10 cellular contexts compared by ENCODE assay signal in the genomic region with DNA sequence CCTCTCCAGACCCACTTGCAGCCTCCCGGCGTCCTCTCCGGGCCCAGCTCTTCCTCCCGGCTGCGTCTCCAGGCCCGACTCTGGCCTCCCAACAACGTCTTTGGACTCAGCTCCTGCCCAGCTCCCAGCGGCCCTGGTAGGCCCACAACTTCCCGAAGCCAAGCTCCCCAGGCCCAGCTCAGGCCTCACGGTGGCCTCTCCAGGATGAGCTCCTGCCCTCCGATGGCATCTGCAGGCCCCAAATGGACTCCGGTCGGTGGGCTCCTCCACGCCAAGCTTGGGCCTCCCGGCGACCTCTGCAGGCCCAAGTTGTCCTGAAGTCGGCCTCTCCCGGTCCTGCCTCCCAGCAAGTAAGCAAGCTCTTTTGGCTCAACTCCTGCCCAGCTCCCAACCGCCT. TPM values are rescaled to one million over a fixed set of nuclear protein-coding genes. Genes with fewer than 3 reads are reported as not detected.
"Had no signal": no experiment of that assay in that cellular context is flagged by ENCODE, and none has a peak within 500 bp of the region (broad histone marks: within the 10 kb centered on the region; RNA-seq: fewer than 3 reads in every experiment).

No MANE protein-coding gene starts in this region.

RNA-seq across cellular contexts. Expression of a gene that starts 34.5 kb away (rescaled TPM):
- total RNA-seq: stomach, subcutaneous adipose tissue, temporal lobe, thoracic aorta, thyroid gland, tibial nerve, transverse colon, urinary bladder, uterus, vagina had no signal
- polyA plus RNA-seq: urinary bladder had no signal
